Comparison of ENCODE assay signal across 1 cellular context in genomic region chr2:233707979-233708644, GRCh38.
TF ChIP-seq lines count a peak whose summit lies in the region.

No MANE protein-coding gene starts in this region.

TF ChIP-seq in IMR-90, 13 proteins besides CTCF, POLR2A, EP300 and RAD21:
- TF ChIP-seq RFX5 (IDR thresholded peaks at IDR 0.05; ENCODE audit: low read depth, low read length), result no peak
- TF ChIP-seq BHLHE40 (IDR thresholded peaks at IDR 0.05; ENCODE audit: low read depth, low read length), result no peak
- no peak for TF ChIP-seq NFE2L2 (IDR thresholded peaks at IDR 0.05; ENCODE audit: low read depth, low read length)
- TF ChIP-seq RCOR1 (IDR thresholded peaks at IDR 0.05; ENCODE audit: insufficient replicate concordance, low read length), result no peak
- no peak; the same call in 1 of the 2 replicates for TF ChIP-seq FOS (IDR thresholded peaks at IDR 0.05; ENCODE audit: low read depth, low read length)
- no peak for TF ChIP-seq MXI1 (IDR thresholded peaks at IDR 0.05; ENCODE audit: borderline replicate concordance, low read depth, low read length)
- TF ChIP-seq MAZ (IDR thresholded peaks at IDR 0.05; ENCODE audit: borderline replicate concordance, low read depth, low read length), result no peak
- no peak for TF ChIP-seq USF2 (IDR thresholded peaks at IDR 0.05; ENCODE audit: low read depth, low read length)
- TF ChIP-seq CHD1 (IDR thresholded peaks at IDR 0.05; ENCODE audit: low read depth, low read length), result no peak
- no peak for TF ChIP-seq ELK1 (IDR thresholded peaks at IDR 0.05; ENCODE audit: borderline replicate concordance, low read depth, low read length)
- TF ChIP-seq MAFK (IDR thresholded peaks at IDR 0.05; ENCODE audit: low read depth, low read length), result no peak
- no peak for TF ChIP-seq CEBPB (IDR thresholded peaks at IDR 0.05; ENCODE audit: low read depth, low read length)
- no peak for TF ChIP-seq SMC3 (IDR thresholded peaks at IDR 0.05; ENCODE audit: low read depth, low read length)
